ENCODE assay signal across 7 cellular contexts in genomic region chr17:29623283-29623647, GRCh38. TPM values are rescaled to one million over a fixed set of nuclear protein-coding genes. Genes with fewer than 3 reads are reported as not detected.
DNase-seq lines count a peak whose midpoint lies in the region; ATAC-seq and TF ChIP-seq lines count a peak whose summit lies in the region.
"Had no signal": no experiment of that assay in that cellular context is flagged by ENCODE, and none has a peak within 500 bp of the region (broad histone marks: within the 10 kb centered on the region; RNA-seq: fewer than 3 reads in every experiment).

No MANE protein-coding gene starts in this region.

- DNase-seq in AG04450 (ENCODE audit: low read depth, low spot score) (no peak), Panc1 (ENCODE audit: low read depth, low spot score) (no peak), lower leg skin (ENCODE audit: low spot score in 2 of 2) (no peak), DMS 273 treated with DMSO at 0.1 percent for 48 hours (lab: John Stamatoyannopoulos, UW) (no peak), LoVo (ENCODE audit: low spot score) (no peak)
- DNase-seq: KG1 had no signal

- 50 to 55% methylated on average over 4 of the region's 4 CpGs for WGBS in lower leg skin, 2 donors

- H3K4me1 ChIP-seq in Panc1 (ENCODE audit: control insufficient read depth, insufficient read depth, low read length): peaks cover 17% of the 10 kb centered on the region

- no peak overlapping the region for H3K27ac ChIP-seq in AG04450 (ENCODE audit: low read depth, low read length)
- H3K27ac ChIP-seq in Panc1 (ENCODE audit: low read length): peak overlapping the region; percentile 39; the same call in 1 of the 2 replicates

- in situ Hi-C loops in Panc1 (cut with HindIII; ENCODE audit: low pct_unique_long_range_greater_than_20kb, low sequenced_read_pairs): no loop called here

- no peaks in the 10 kb centered on the region for H3K27me3 ChIP-seq in AG04450 (ENCODE audit: control insufficient read depth, insufficient read depth, low read length)
- H3K27me3 ChIP-seq in Panc1 (ENCODE audit: control insufficient read depth, insufficient read depth, low read length): no peaks in the 10 kb centered on the region

- POLR2A ChIA-PET in AG04450 (lab: Yijun Ruan, JAX) (interaction anchor here (0.6 kb wide), 1 partner anchor 161 kb away, joined by 3 read pairs; no protein-coding TSS in a partner anchor), Panc1 (lab: Charles Lee) (no interaction called here)

- H3K4me3 ChIP-seq in AG04450 (ENCODE audit: low read depth, low read length) (peak overlapping the region; percentile 77; the same call in 1 of the 2 replicates), Panc1 (ENCODE audit: low read depth in 2 of 2, low read length in 2 of 2) (peak overlapping the region; percentile 70 to 72), iPS-18c (ENCODE audit: insufficient read depth, low read depth, low read length) (peak overlapping the region; percentile 72), lower leg skin (ENCODE audit: low read depth, poor library complexity, severe bottlenecking) (no peak overlapping the region)

- H3K9me3 ChIP-seq in AG04450 (ENCODE audit: control insufficient read depth, insufficient read depth, low read length): no peaks in the 10 kb centered on the region; the same call in 1 of the 2 replicates
- H3K9me3 ChIP-seq in Panc1 (ENCODE audit: control insufficient read depth, insufficient read depth, low read depth, low read length): no peaks in the 10 kb centered on the region
- H3K9me3 ChIP-seq in iPS-18c (ENCODE audit: control insufficient read depth, insufficient read depth, low read length): no peaks in the 10 kb centered on the region

- ATAC-seq in Panc1: peak; percentile 34

- no peaks in the 10 kb centered on the region for H3K36me3 ChIP-seq in Panc1 (ENCODE audit: control insufficient read depth, insufficient read depth, low read length)

- CTCF ChIA-PET in AG04450 (lab: Charles Lee) (interaction anchor here (0.6 to 1.9 kb wide), 2 partner anchors 10 to 42 kb away, joined by 3 to 5 read pairs; no protein-coding TSS in a partner anchor), Panc1 (lab: Charles Lee) (interaction anchor here (0.7 kb wide), 1 partner anchor 31 kb away, joined by 3 read pairs; no protein-coding TSS in a partner anchor)

- TF ChIP-seq CTCF in AG04450 (IDR thresholded peaks at IDR 0.05; ENCODE audit: low read depth, low read length) (no peak), Panc1 (IDR thresholded peaks at IDR 0.05) (no peak), lower leg skin (IDR thresholded peaks at IDR 0.05) (no peak)

- intact Hi-C loops in Panc1 (cut with micrococcal nuclease; ENCODE audit: unreplicated experiment): no loop called here
- intact Hi-C loops in lower leg skin (cut with DNase I; ENCODE audit: low total_unique reads): no loop called here

- BruUV-seq in Panc1 (replicated peaks; lab: Mats Ljungman, UMichigan): no TSS peak

- TF ChIP-seq POLR2A in lower leg skin (IDR thresholded peaks at IDR 0.05): no peak

RNA-seq across cellular contexts. Expression of gene CORO6, which starts 0.6 kb away (rescaled TPM):
- polyA plus RNA-seq in AG04450 (2011; rRNA removed): 8.8 and 9.3 TPM in 2 replicates
- 19.3 and 21.6 TPM in 2 replicates for polyA minus RNA-seq in AG04450 (2011; rRNA and poly(A)+ RNA removed)
- total RNA-seq in Panc1 (2021; ENCODE audit: unreplicated experiment): 9.7 TPM
- polyA plus RNA-seq in Panc1 (2012; ENCODE audit: insufficient read length): 11.8 TPM
- total RNA-seq in lower leg skin: 10 to 100 TPM in 2 of 4 donors, 1 to 10 TPM in 2; 5.7 to 19.0 (median 8.7) TPM

RNA-seq across cellular contexts. Expression of gene ANKRD13B, which starts 30.3 kb away (rescaled TPM):
- polyA plus RNA-seq in AG04450 (2011; rRNA removed): 2.5 and 2.7 TPM in 2 replicates
- 3.8 and 3.9 TPM in 2 replicates for polyA minus RNA-seq in AG04450 (2011; rRNA and poly(A)+ RNA removed)
- 31.4 TPM for total RNA-seq in Panc1 (2021; ENCODE audit: unreplicated experiment)
- 34.3 TPM for polyA plus RNA-seq in Panc1 (2012; ENCODE audit: insufficient read length)
- total RNA-seq in lower leg skin: 10 to 100 TPM in 2 of 4 donors, 1 to 10 TPM in 2; 8.1 to 18.8 (median 11.7) TPM

RNA-seq across cellular contexts. Expression of gene GIT1, which starts 33.8 kb away (rescaled TPM):
- polyA plus RNA-seq in AG04450 (2011; rRNA removed): 20.7 and 24.5 TPM in 2 replicates
- 36.5 and 44.0 TPM in 2 replicates for polyA minus RNA-seq in AG04450 (2011; rRNA and poly(A)+ RNA removed)
- total RNA-seq in Panc1 (2021; ENCODE audit: unreplicated experiment) (94.6 TPM), lower leg skin (10 to 100 TPM; 44.0 to 67.1 (median 51.3) TPM)
- 105 TPM for polyA plus RNA-seq in Panc1 (2012; ENCODE audit: insufficient read length)

RNA-seq across cellular contexts. Expression of gene TP53I13, which starts 54.8 kb away (rescaled TPM):
- polyA plus RNA-seq in AG04450 (2011; rRNA removed): 17.8 and 26.1 TPM in 2 replicates
- 31.8 and 47.2 TPM in 2 replicates for polyA minus RNA-seq in AG04450 (2011; rRNA and poly(A)+ RNA removed)
- 123 TPM for total RNA-seq in Panc1 (2021; ENCODE audit: unreplicated experiment)
- 200 TPM for polyA plus RNA-seq in Panc1 (2012; ENCODE audit: insufficient read length)
- total RNA-seq in lower leg skin: 10 to 100 TPM; 30.2 to 55.8 (median 34.5) TPM

RNA-seq across cellular contexts. Expression of gene ABHD15, which starts 56.4 kb away (rescaled TPM):
- 5.3 and 5.4 TPM in 2 replicates for polyA plus RNA-seq in AG04450 (2011; rRNA removed)
- polyA minus RNA-seq in AG04450 (2011; rRNA and poly(A)+ RNA removed): 5.8 and 6.4 TPM in 2 replicates
- total RNA-seq in Panc1 (2021; ENCODE audit: unreplicated experiment) (33.7 TPM), lower leg skin (10 to 100 TPM in 1 of 4 donors, 1 to 10 TPM in 3; 4.1 to 10.4 (median 7.5) TPM)
- polyA plus RNA-seq in Panc1 (2012; ENCODE audit: insufficient read length): 25.9 TPM
